ENCODE assay signal across 8 cellular contexts in genomic region chr6:108558372-108559096, GRCh38. TPM values are rescaled to one million over a fixed set of nuclear protein-coding genes. Genes with fewer than 3 reads are reported as not detected.
A peak's percentile ranks its signal among the peaks of the same experiment; 100 is the strongest.
DNase-seq lines count a peak whose midpoint lies in the region; ATAC-seq, FAIRE-seq and TF ChIP-seq lines count a peak whose summit lies in the region.

No MANE protein-coding gene starts in this region.

- FAIRE-seq in astrocyte (lab: Jason Lieb, UNC), result no peak
- FAIRE-seq in urothelium cell line (lab: Jason Lieb, UNC), result no peak

- H3K4me1 Mint-ChIP-seq in astrocyte (ENCODE audit: low read depth, unreplicated experiment), result peaks cover 6% of the 10 kb centered on the region

- no peaks in the 10 kb centered on the region for H3K36me3 Mint-ChIP-seq in astrocyte (ENCODE audit: low read depth, unreplicated experiment)

- peaks cover 17% of the 10 kb centered on the region for H3K4me1 ChIP-seq in astrocyte (ENCODE audit: insufficient read depth, low read length)
- peaks cover 3% of the 10 kb centered on the region for H3K4me1 ChIP-seq in right cardiac atrium (ENCODE audit: control insufficient read depth, insufficient read depth, low read length)

- H4K20me1 ChIP-seq in astrocyte (ENCODE audit: insufficient read depth, low read length), result peaks cover 20% of the 10 kb centered on the region

- WGBS in right cardiac atrium, result under 1% methylated on average over 58 of the region's 58 CpGs

- H3K9me3 Mint-ChIP-seq in astrocyte (ENCODE audit: unreplicated experiment), result no peaks in the 10 kb centered on the region

- peak overlapping the region; percentile 92 for H2AFZ ChIP-seq in astrocyte (ENCODE audit: low read depth, low read length)

- H3K4me3 ChIP-seq in astrocyte (ENCODE audit: insufficient read depth, low read depth, low read length) (peak overlapping the region; percentile 95), right cardiac atrium (ENCODE audit: low read length) (peak overlapping the region; percentile 83)

- intact Hi-C loops in right cardiac atrium (cut with DNase I), result loop anchor here in 2 of 4 donors (2.0 to 10.0 kb wide), 4 partner anchors 222 to 514 kb away; no protein-coding TSS in a partner anchor

- H3K27ac Mint-ChIP-seq in astrocyte (ENCODE audit: unreplicated experiment), result peak overlapping the region; percentile 84

- H3K36me3 ChIP-seq in astrocyte (ENCODE audit: insufficient read depth, low read length), result no peaks in the 10 kb centered on the region

- no peak for TF ChIP-seq CTCF in GM13977 (IDR thresholded peaks at IDR 0.05; ENCODE audit: extremely low read depth, insufficient read depth, missing control alignments)
- no peak for TF ChIP-seq CTCF in astrocyte (IDR thresholded peaks at IDR 0.05; ENCODE audit: insufficient read depth, low read depth, low read length)

- peak; percentile 93 for DNase-seq in GM13977 (ENCODE audit: low spot score)
- DNase-seq in NCI-H1930 (lab: John Stamatoyannopoulos, UW), result peak; percentile 97 to 99
- peak; percentile 96 for DNase-seq in T-helper 22 cell (ENCODE audit: low read depth)
- DNase-seq in astrocyte (ENCODE audit: low read depth), result peak; percentile 98
- DNase-seq in right cardiac atrium, result peak; percentile 98 to 100 (median 99)
- peak; percentile 98 for DNase-seq in pulmonary artery endothelial cell (ENCODE audit: low read depth, low spot score)
- DNase-seq in urothelium cell line (ENCODE audit: low spot score), result peak; percentile 83

- peak overlapping the region; percentile 90 for H3K4me3 Mint-ChIP-seq in astrocyte (ENCODE audit: unreplicated experiment)

- peaks cover 21% of the 10 kb centered on the region for H3K79me2 ChIP-seq in astrocyte (ENCODE audit: insufficient read depth, low read length)

- in situ Hi-C loops in GM13977 (cut with MboI; ENCODE audit: low pct_unique_long_range_greater_than_20kb, low sequenced_read_pairs, unreplicated experiment), result no loop called here

- H3K27me3 Mint-ChIP-seq in astrocyte (ENCODE audit: low read depth, unreplicated experiment), result peaks cover 28% of the 10 kb centered on the region

- H3K9ac ChIP-seq in astrocyte (ENCODE audit: low read length), result peak overlapping the region; percentile 94

- ATAC-seq in HG02970 (IDR thresholded peaks at IDR 0.05; ENCODE audit: low FRiP score, unreplicated experiment) (peak; percentile 59), right cardiac atrium (peak; percentile 79 to 82)

- H3K27me3 ChIP-seq in astrocyte (ENCODE audit: insufficient read depth, low read length) (peaks cover 14% of the 10 kb centered on the region), right cardiac atrium (ENCODE audit: control insufficient read depth, insufficient read depth) (no peaks in the 10 kb centered on the region)

- peak overlapping the region; percentile 99 for H3K4me2 ChIP-seq in astrocyte (ENCODE audit: low read length)

- no peaks in the 10 kb centered on the region for H3K9me3 ChIP-seq in astrocyte (ENCODE audit: insufficient read depth, low read depth, low read length)
- no peaks in the 10 kb centered on the region for H3K9me3 ChIP-seq in right cardiac atrium (ENCODE audit: control insufficient read depth, low read length)

- H3K27ac ChIP-seq in astrocyte (ENCODE audit: low read depth, low read length) (peak overlapping the region; percentile 95), right cardiac atrium (ENCODE audit: low read length) (peak overlapping the region; percentile 100)

RNA-seq across cellular contexts. Expression of gene FOXO3, which starts 2.2 kb away (rescaled TPM):
- total RNA-seq in astrocyte (35.0 and 37.3 TPM in 2 replicates), right cardiac atrium (10 to 100 TPM; 33.2 to 50.0 (median 39.8) TPM), pulmonary artery endothelial cell (15.5 and 20.0 TPM in 2 replicates)
- polyA plus RNA-seq in right cardiac atrium, result 16.4 TPM

Comparison
In these comparisons a context has a peak if more than half of its experiments do, and no peak if none do; other contexts are left out.
1. Peak in every context shown above with its lines: DNase-seq, ATAC-seq, H3K4me3 ChIP-seq and H3K27ac ChIP-seq.